2 cellular contexts compared by ENCODE assay signal in the genomic region with DNA sequence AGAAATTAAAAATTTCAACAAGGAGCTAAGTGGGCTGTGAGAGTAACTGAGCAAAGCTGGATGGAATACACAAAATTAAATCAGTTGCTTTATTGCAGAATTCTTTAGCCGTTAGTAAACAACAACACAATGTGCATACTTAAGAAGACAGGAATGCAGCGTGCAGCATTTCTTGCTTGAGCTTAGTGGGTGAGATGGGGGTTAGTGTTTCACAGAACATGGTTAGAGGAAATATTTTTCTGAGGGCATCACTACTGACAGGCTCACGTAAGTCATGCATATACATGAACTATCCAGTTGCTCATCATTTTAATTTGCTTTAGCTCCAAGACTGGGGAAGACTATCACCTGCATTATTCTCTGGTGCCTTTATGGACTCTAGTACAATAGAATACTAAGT.
TF ChIP-seq lines count a peak whose summit lies in the region.

No MANE protein-coding gene starts in this region.

TF ChIP-seq in IMR-90, 13 proteins besides CTCF, POLR2A, EP300 and RAD21 (continued from another document):
- TF ChIP-seq, protein P1, sequence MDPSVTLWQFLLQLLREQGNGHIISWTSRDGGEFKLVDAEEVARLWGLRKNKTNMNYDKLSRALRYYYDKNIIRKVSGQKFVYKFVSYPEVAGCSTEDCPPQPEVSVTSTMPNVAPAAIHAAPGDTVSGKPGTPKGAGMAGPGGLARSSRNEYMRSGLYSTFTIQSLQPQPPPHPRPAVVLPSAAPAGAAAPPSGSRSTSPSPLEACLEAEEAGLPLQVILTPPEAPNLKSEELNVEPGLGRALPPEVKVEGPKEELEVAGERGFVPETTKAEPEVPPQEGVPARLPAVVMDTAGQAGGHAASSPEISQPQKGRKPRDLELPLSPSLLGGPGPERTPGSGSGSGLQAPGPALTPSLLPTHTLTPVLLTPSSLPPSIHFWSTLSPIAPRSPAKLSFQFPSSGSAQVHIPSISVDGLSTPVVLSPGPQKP (IDR thresholded peaks at IDR 0.05; ENCODE audit: borderline replicate concordance, low read depth, low read length): no peak
TF ChIP-seq in IMR-90: peak in this region for 1.

TF ChIP-seq in WTC11, 78 proteins besides CTCF, POLR2A, EP300 and RAD21 (continued from another document):
- TF ChIP-seq, protein P2, sequence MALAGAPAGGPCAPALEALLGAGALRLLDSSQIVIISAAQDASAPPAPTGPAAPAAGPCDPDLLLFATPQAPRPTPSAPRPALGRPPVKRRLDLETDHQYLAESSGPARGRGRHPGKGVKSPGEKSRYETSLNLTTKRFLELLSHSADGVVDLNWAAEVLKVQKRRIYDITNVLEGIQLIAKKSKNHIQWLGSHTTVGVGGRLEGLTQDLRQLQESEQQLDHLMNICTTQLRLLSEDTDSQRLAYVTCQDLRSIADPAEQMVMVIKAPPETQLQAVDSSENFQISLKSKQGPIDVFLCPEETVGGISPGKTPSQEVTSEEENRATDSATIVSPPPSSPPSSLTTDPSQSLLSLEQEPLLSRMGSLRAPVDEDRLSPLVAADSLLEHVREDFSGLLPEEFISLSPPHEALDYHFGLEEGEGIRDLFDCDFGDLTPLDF (CRISPR knock-in tag; IDR thresholded peaks at IDR 0.05): no peak
- TF ChIP-seq, protein P3, sequence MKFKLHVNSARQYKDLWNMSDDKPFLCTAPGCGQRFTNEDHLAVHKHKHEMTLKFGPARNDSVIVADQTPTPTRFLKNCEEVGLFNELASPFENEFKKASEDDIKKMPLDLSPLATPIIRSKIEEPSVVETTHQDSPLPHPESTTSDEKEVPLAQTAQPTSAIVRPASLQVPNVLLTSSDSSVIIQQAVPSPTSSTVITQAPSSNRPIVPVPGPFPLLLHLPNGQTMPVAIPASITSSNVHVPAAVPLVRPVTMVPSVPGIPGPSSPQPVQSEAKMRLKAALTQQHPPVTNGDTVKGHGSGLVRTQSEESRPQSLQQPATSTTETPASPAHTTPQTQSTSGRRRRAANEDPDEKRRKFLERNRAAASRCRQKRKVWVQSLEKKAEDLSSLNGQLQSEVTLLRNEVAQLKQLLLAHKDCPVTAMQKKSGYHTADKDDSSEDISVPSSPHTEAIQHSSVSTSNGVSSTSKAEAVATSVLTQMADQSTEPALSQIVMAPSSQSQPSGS (CRISPR knock-in tag; IDR thresholded peaks at IDR 0.05; ENCODE audit: borderline replicate concordance, low read depth): no peak
- no peak for TF ChIP-seq ATF1 (CRISPR knock-in tag; IDR thresholded peaks at IDR 0.05)
- TF ChIP-seq, protein P4, sequence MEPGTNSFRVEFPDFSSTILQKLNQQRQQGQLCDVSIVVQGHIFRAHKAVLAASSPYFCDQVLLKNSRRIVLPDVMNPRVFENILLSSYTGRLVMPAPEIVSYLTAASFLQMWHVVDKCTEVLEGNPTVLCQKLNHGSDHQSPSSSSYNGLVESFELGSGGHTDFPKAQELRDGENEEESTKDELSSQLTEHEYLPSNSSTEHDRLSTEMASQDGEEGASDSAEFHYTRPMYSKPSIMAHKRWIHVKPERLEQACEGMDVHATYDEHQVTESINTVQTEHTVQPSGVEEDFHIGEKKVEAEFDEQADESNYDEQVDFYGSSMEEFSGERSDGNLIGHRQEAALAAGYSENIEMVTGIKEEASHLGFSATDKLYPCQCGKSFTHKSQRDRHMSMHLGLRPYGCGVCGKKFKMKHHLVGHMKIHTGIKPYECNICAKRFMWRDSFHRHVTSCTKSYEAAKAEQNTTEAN (CRISPR knock-in tag; IDR thresholded peaks at IDR 0.05): no peak
- TF ChIP-seq, protein P5, sequence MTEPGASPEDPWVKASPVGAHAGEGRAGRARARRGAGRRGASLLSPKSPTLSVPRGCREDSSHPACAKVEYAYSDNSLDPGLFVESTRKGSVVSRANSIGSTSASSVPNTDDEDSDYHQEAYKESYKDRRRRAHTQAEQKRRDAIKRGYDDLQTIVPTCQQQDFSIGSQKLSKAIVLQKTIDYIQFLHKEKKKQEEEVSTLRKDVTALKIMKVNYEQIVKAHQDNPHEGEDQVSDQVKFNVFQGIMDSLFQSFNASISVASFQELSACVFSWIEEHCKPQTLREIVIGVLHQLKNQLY (CRISPR knock-in tag; IDR thresholded peaks at IDR 0.05): no peak
- TF ChIP-seq TP53 (CRISPR knock-in tag; IDR thresholded peaks at IDR 0.05): no peak
- TF ChIP-seq CREB1 (CRISPR knock-in tag; IDR thresholded peaks at IDR 0.05): no peak
- TF ChIP-seq, protein P6, sequence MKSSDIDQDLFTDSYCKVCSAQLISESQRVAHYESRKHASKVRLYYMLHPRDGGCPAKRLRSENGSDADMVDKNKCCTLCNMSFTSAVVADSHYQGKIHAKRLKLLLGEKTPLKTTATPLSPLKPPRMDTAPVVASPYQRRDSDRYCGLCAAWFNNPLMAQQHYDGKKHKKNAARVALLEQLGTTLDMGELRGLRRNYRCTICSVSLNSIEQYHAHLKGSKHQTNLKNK (CRISPR knock-in tag; IDR thresholded peaks at IDR 0.05): no peak
- TF ChIP-seq, protein P7, sequence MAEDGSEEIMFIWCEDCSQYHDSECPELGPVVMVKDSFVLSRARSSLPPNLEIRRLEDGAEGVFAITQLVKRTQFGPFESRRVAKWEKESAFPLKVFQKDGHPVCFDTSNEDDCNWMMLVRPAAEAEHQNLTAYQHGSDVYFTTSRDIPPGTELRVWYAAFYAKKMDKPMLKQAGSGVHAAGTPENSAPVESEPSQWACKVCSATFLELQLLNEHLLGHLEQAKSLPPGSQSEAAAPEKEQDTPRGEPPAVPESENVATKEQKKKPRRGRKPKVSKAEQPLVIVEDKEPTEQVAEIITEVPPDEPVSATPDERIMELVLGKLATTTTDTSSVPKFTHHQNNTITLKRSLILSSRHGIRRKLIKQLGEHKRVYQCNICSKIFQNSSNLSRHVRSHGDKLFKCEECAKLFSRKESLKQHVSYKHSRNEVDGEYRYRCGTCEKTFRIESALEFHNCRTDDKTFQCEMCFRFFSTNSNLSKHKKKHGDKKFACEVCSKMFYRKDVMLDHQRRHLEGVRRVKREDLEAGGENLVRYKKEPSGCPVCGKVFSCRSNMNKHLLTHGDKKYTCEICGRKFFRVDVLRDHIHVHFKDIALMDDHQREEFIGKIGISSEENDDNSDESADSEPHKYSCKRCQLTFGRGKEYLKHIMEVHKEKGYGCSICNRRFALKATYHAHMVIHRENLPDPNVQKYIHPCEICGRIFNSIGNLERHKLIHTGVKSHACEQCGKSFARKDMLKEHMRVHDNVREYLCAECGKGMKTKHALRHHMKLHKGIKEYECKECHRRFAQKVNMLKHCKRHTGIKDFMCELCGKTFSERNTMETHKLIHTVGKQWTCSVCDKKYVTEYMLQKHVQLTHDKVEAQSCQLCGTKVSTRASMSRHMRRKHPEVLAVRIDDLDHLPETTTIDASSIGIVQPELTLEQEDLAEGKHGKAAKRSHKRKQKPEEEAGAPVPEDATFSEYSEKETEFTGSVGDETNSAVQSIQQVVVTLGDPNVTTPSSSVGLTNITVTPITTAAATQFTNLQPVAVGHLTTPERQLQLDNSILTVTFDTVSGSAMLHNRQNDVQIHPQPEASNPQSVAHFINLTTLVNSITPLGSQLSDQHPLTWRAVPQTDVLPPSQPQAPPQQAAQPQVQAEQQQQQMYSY (CRISPR knock-in tag; IDR thresholded peaks at IDR 0.05): no peak
- TF ChIP-seq ZNF219 (CRISPR knock-in tag; IDR thresholded peaks at IDR 0.05; ENCODE audit: borderline replicate concordance): no peak
- TF ChIP-seq NR1H2 (CRISPR knock-in tag; IDR thresholded peaks at IDR 0.05): no peak
- TF ChIP-seq GABPB1 (CRISPR knock-in tag; IDR thresholded peaks at IDR 0.05): no peak
- no peak for TF ChIP-seq FOXP1 (CRISPR knock-in tag; IDR thresholded peaks at IDR 0.05; ENCODE audit: borderline replicate concordance)
- TF ChIP-seq, protein P8, sequence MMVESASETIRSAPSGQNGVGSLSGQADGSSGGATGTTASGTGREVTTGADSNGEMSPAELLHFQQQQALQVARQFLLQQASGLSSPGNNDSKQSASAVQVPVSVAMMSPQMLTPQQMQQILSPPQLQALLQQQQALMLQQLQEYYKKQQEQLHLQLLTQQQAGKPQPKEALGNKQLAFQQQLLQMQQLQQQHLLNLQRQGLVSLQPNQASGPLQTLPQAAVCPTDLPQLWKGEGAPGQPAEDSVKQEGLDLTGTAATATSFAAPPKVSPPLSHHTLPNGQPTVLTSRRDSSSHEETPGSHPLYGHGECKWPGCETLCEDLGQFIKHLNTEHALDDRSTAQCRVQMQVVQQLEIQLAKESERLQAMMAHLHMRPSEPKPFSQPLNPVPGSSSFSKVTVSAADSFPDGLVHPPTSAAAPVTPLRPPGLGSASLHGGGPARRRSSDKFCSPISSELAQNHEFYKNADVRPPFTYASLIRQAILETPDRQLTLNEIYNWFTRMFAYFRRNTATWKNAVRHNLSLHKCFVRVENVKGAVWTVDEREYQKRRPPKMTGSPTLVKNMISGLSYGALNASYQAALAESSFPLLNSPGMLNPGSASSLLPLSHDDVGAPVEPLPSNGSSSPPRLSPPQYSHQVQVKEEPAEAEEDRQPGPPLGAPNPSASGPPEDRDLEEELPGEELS (CRISPR knock-in tag; IDR thresholded peaks at IDR 0.05): no peak
- no peak for TF ChIP-seq SP1 (CRISPR knock-in tag; conservative IDR thresholded peaks at IDR 0.05)
- TF ChIP-seq, protein P9, sequence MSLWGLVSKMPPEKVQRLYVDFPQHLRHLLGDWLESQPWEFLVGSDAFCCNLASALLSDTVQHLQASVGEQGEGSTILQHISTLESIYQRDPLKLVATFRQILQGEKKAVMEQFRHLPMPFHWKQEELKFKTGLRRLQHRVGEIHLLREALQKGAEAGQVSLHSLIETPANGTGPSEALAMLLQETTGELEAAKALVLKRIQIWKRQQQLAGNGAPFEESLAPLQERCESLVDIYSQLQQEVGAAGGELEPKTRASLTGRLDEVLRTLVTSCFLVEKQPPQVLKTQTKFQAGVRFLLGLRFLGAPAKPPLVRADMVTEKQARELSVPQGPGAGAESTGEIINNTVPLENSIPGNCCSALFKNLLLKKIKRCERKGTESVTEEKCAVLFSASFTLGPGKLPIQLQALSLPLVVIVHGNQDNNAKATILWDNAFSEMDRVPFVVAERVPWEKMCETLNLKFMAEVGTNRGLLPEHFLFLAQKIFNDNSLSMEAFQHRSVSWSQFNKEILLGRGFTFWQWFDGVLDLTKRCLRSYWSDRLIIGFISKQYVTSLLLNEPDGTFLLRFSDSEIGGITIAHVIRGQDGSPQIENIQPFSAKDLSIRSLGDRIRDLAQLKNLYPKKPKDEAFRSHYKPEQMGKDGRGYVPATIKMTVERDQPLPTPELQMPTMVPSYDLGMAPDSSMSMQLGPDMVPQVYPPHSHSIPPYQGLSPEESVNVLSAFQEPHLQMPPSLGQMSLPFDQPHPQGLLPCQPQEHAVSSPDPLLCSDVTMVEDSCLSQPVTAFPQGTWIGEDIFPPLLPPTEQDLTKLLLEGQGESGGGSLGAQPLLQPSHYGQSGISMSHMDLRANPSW (CRISPR knock-in tag; conservative IDR thresholded peaks at IDR 0.05; ENCODE audit: low read depth): no peak
- no peak for TF ChIP-seq NFE2L1 (CRISPR knock-in tag; IDR thresholded peaks at IDR 0.05)
- TF ChIP-seq, protein P10, sequence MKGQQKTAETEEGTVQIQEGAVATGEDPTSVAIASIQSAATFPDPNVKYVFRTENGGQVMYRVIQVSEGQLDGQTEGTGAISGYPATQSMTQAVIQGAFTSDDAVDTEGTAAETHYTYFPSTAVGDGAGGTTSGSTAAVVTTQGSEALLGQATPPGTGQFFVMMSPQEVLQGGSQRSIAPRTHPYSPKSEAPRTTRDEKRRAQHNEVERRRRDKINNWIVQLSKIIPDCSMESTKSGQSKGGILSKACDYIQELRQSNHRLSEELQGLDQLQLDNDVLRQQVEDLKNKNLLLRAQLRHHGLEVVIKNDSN (CRISPR knock-in tag; IDR thresholded peaks at IDR 0.05): no peak
